In the genomic region with DNA sequence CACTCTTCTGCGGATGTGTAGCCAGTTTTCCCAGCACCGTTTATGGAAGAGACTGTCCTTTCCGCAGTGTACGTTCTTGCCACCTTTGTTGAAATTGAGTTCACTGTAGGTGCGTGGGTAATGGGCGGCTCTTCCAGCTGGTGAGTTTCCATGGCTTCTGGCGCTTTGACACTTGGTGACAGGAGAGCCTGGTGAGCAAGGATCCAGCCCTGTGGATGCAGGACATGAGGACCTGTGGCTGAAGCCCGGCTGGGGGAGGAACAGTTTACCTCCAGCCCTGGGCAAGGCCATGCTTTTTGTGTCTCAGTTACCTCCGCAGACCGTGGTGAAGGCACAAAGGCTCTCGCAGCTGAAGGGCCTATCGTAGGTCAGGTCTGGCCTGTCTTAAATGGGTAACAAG, we compare ENCODE assay signal across 17 cellular contexts.
"Had no signal": no experiment of that assay in that cellular context is flagged by ENCODE, and none has a peak within 500 bp of the region (broad histone marks: within the 10 kb centered on the region; RNA-seq: fewer than 3 reads in every experiment).

No MANE protein-coding gene starts in this region.

- H3K27ac ChIP-seq: cardiac muscle cell, upper lobe of right lung had no signal

- H3K27me3 Mint-ChIP-seq: activated CD4-positive, alpha-beta memory T cell treated with anti-CD3 and anti-CD28 coated beads for 36 hours; activated CD8-positive, alpha-beta memory T cell treated with anti-CD3 and anti-CD28 coated beads, Interleukin-2, amount 10 ng/mL, durations not matched to agents 7 days and 5 days; activated naive CD8-positive, alpha-beta T cell treated with anti-CD3 and anti-CD28 coated beads, Interleukin-2, amount 10 ng/mL, durations not matched to agents 7 days and 5 days; naive B cell had no signal

- H3K9me3 ChIP-seq: upper lobe of right lung had no signal

- DNase-seq: activated CD4-positive, alpha-beta memory T cell treated with anti-CD3 and anti-CD28 coated beads for 36 hours; activated CD8-positive, alpha-beta memory T cell treated with anti-CD3 and anti-CD28 coated beads, Interleukin-2, amount 10 ng/mL, durations not matched to agents 7 days and 5 days; activated naive CD8-positive, alpha-beta T cell treated with anti-CD3 and anti-CD28 coated beads, Interleukin-2, amount 10 ng/mL, durations not matched to agents 7 days and 5 days; amygdala; effector memory CD4-positive, alpha-beta T cell; foreskin fibroblast; hippocampal formation; islet precursor cell; mammary epithelial cell; naive B cell; nucleus accumbens; stimulated activated naive CD4-positive, alpha-beta T cell; SW 1271; upper lobe of right lung had no signal

- H3K27ac Mint-ChIP-seq: activated CD4-positive, alpha-beta memory T cell treated with anti-CD3 and anti-CD28 coated beads for 36 hours; activated CD8-positive, alpha-beta memory T cell treated with anti-CD3 and anti-CD28 coated beads, Interleukin-2, amount 10 ng/mL, durations not matched to agents 7 days and 5 days; dendritic cell treated with granulocyte-macrophage colony-stimulating factor and Interleukin-4, amounts not matched to agents 40 ng/mL and 50 ng/mL, for 4 days had no signal

- H3K27me3 ChIP-seq: cardiac muscle cell, upper lobe of right lung had no signal

- H3K4me3 ChIP-seq: cardiac muscle cell, upper lobe of right lung had no signal

- H3K9me3 Mint-ChIP-seq: activated CD4-positive, alpha-beta memory T cell treated with anti-CD3 and anti-CD28 coated beads for 36 hours; activated naive CD8-positive, alpha-beta T cell treated with anti-CD3 and anti-CD28 coated beads, Interleukin-2, amount 10 ng/mL, durations not matched to agents 7 days and 5 days; dendritic cell treated with granulocyte-macrophage colony-stimulating factor and Interleukin-4, amounts not matched to agents 40 ng/mL and 50 ng/mL, for 4 days; naive B cell; T-helper 2 cell treated with Interferon-gamma antibody and Interleukin-4, amounts not matched to agents 5 μg/mL and 100 μg/mL, for 36 hours had no signal

- ATAC-seq: activated CD8-positive, alpha-beta memory T cell treated with anti-CD3 and anti-CD28 coated beads, Interleukin-2, amount 10 ng/mL, durations not matched to agents 7 days and 5 days; upper lobe of right lung had no signal

- H3K36me3 Mint-ChIP-seq: naive B cell had no signal

- H3K36me3 ChIP-seq: cardiac muscle cell, upper lobe of right lung had no signal

- H3K4me3 Mint-ChIP-seq: activated CD4-positive, alpha-beta memory T cell treated with anti-CD3 and anti-CD28 coated beads for 36 hours; activated CD8-positive, alpha-beta memory T cell treated with anti-CD3 and anti-CD28 coated beads, Interleukin-2, amount 10 ng/mL, durations not matched to agents 7 days and 5 days; activated naive CD8-positive, alpha-beta T cell treated with anti-CD3 and anti-CD28 coated beads, Interleukin-2, amount 10 ng/mL, durations not matched to agents 7 days and 5 days; dendritic cell treated with granulocyte-macrophage colony-stimulating factor and Interleukin-4, amounts not matched to agents 40 ng/mL and 50 ng/mL, for 4 days; naive B cell; T-helper 2 cell treated with Interferon-gamma antibody and Interleukin-4, amounts not matched to agents 5 μg/mL and 100 μg/mL, for 36 hours had no signal
